ENCODE assay signal across 9 cellular contexts in the genomic region with DNA sequence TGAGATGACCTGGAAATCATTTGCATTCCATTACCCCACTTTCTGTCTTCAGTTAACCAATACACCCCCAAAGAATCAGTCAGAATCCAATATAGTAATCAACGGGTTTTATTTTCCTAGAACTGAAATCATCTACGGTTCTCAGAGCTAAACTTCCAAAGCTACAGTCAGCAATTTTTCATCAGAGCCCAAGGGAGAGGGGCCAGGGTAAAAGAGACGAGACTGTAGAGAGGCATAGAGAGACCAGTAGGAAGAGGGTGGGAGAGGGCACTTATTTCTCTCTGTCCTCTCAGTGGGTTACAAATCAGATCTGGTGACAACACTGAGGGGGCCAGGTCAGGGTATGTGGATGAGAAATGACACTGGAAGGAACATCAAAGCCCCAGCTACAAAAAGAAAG. TPM values are rescaled to one million over a fixed set of nuclear protein-coding genes. Genes with fewer than 3 reads are reported as not detected.
A peak's percentile ranks its signal among the peaks of the same experiment; 100 is the strongest.
DNase-seq lines count a peak whose midpoint lies in the region; ATAC-seq and TF ChIP-seq lines count a peak whose summit lies in the region.
"Had no signal": no experiment of that assay in that cellular context is flagged by ENCODE, and none has a peak within 500 bp of the region (broad histone marks: within the 10 kb centered on the region; RNA-seq: fewer than 3 reads in every experiment).

No MANE protein-coding gene starts in this region.

- no peaks in the 10 kb centered on the region for H3K9me3 ChIP-seq in WERI-Rb-1 (ENCODE audit: severe bottlenecking)
- H3K9me3 ChIP-seq in iPS-18a (ENCODE audit: control insufficient read depth, low read depth, low read length) = no peaks in the 10 kb centered on the region
- H3K9me3 ChIP-seq in subcutaneous abdominal adipose tissue (ENCODE audit: control insufficient read depth in 5 of 5, low read length in 5 of 5) = no peaks in the 10 kb centered on the region

- no peak for DNase-seq in activated CD4-positive, alpha-beta T cell treated with anti-CD3 and anti-CD28 coated beads, Interleukin-2, amount 10 ng/mL, durations not matched to agents 7 days and 5 days
- no peak for DNase-seq in activated CD4-positive, alpha-beta T cell treated with anti-CD3 and anti-CD28 coated beads for 48 hours
- DNase-seq in WERI-Rb-1 (no peak), DMS 273 treated with DMSO at 0.1 percent for 48 hours (lab: John Stamatoyannopoulos, UW) (no peak)
- DNase-seq: NCI-H2029 had no signal

- no peaks in the 10 kb centered on the region for H3K27me3 Mint-ChIP-seq in activated CD4-positive, alpha-beta T cell treated with anti-CD3 and anti-CD28 coated beads, Interleukin-2, amount 10 ng/mL, durations not matched to agents 7 days and 5 days

- H3K27ac Mint-ChIP-seq in activated CD4-positive, alpha-beta T cell treated with anti-CD3 and anti-CD28 coated beads, Interleukin-2, amount 10 ng/mL, durations not matched to agents 7 days and 5 days = peak overlapping the region; percentile 95

- H3K27ac ChIP-seq in WERI-Rb-1 = peak overlapping the region; percentile 65
- H3K27ac ChIP-seq in iPS-18a (ENCODE audit: low read length) = peak overlapping the region; percentile 69
- peak overlapping the region; percentile 89 for H3K27ac ChIP-seq in subcutaneous abdominal adipose tissue (ENCODE audit: low read depth, low read length)

- CTCF ChIA-PET in activated CD4-positive, alpha-beta T cell treated with anti-CD3 and anti-CD28 coated beads, Interleukin-2, amount 10 ng/mL, durations not matched to agents 7 days and 5 days (lab: Charles Lee) = interaction anchor here (1.0 to 5.6 kb wide), 5 partner anchors 8 to 25 kb away, joined by 3 to 63 read pairs (median 5); a partner anchor contains a TSS

- ATAC-seq in HG02852 (IDR thresholded peaks at IDR 0.05; ENCODE audit: unreplicated experiment) = no peak
- no peak for ATAC-seq in GM21737 (IDR thresholded peaks at IDR 0.05; ENCODE audit: unreplicated experiment)

- H3K4me1 ChIP-seq in iPS-18a (ENCODE audit: control insufficient read depth, low read depth, low read length) = peaks cover 26% of the 10 kb centered on the region
- H3K4me1 ChIP-seq in subcutaneous abdominal adipose tissue (ENCODE audit: control insufficient read depth in 5 of 5, insufficient read depth in 5 of 5, low read length in 5 of 5) = peaks cover 3 to 41% (median 35%) of the 10 kb centered on the region in 5 donors

- H3K36me3 ChIP-seq in WERI-Rb-1 (peaks cover 59% of the 10 kb centered on the region), iPS-18a (ENCODE audit: control insufficient read depth, low read depth, low read length) (peaks cover 26% of the 10 kb centered on the region), subcutaneous abdominal adipose tissue (ENCODE audit: control insufficient read depth in 5 of 5, insufficient read depth in 5 of 5, low read length in 5 of 5) (peaks cover 0 to 45% (median 39%) of the 10 kb centered on the region in 5 donors)

- no peaks in the 10 kb centered on the region for H3K27me3 ChIP-seq in WERI-Rb-1 (ENCODE audit: insufficient read depth, low read depth, severe bottlenecking)
- no peaks in the 10 kb centered on the region for H3K27me3 ChIP-seq in iPS-18a (ENCODE audit: control insufficient read depth, insufficient read depth, low read length)
- H3K27me3 ChIP-seq in subcutaneous abdominal adipose tissue (ENCODE audit: control insufficient read depth in 5 of 5, insufficient read depth in 4 of 5, low read length in 5 of 5) = no peaks in the 10 kb centered on the region

- H3K36me3 Mint-ChIP-seq in activated CD4-positive, alpha-beta T cell treated with anti-CD3 and anti-CD28 coated beads, Interleukin-2, amount 10 ng/mL, durations not matched to agents 7 days and 5 days (ENCODE audit: low read depth) = peaks cover 65% of the 10 kb centered on the region

- peaks cover 61% of the 10 kb centered on the region for H3K4me1 Mint-ChIP-seq in activated CD4-positive, alpha-beta T cell treated with anti-CD3 and anti-CD28 coated beads, Interleukin-2, amount 10 ng/mL, durations not matched to agents 7 days and 5 days

- no peak for TF ChIP-seq CTCF in WERI-Rb-1 (IDR thresholded peaks at IDR 0.05; ENCODE audit: low read depth, low read length)

- peak overlapping the region; percentile 39 for H3K9ac ChIP-seq in iPS-18a (ENCODE audit: low read length)
- H3K9ac ChIP-seq in subcutaneous abdominal adipose tissue (ENCODE audit: low read length in 5 of 5) = no peak overlapping the region

- H3K4me3 Mint-ChIP-seq in activated CD4-positive, alpha-beta T cell treated with anti-CD3 and anti-CD28 coated beads, Interleukin-2, amount 10 ng/mL, durations not matched to agents 7 days and 5 days = peak overlapping the region; percentile 97

- no peaks in the 10 kb centered on the region for H3K9me3 Mint-ChIP-seq in activated CD4-positive, alpha-beta T cell treated with anti-CD3 and anti-CD28 coated beads, Interleukin-2, amount 10 ng/mL, durations not matched to agents 7 days and 5 days

- POLR2A ChIA-PET in activated CD4-positive, alpha-beta T cell treated with anti-CD3 and anti-CD28 coated beads, Interleukin-2, amount 10 ng/mL, durations not matched to agents 7 days and 5 days (lab: Charles Lee) = interaction anchor here (1.1 to 1.6 kb wide), 3 partner anchors 9 to 14 kb away, joined by 3 to 7 read pairs (median 3); a partner anchor contains a TSS

- H3K4me3 ChIP-seq in WERI-Rb-1 (ENCODE audit: low read depth, low read length) (no peak overlapping the region), iPS-18a (ENCODE audit: low read length) (peak overlapping the region; percentile 48), subcutaneous abdominal adipose tissue (ENCODE audit: low read depth in 1 of 5, low read length in 5 of 5) (no peak overlapping the region)

RNA-seq across cellular contexts. Expression of a gene that starts 1.1 kb away (rescaled TPM):
- total RNA-seq in activated CD4-positive, alpha-beta T cell treated with anti-CD3 and anti-CD28 coated beads, Interleukin-2, amount 10 ng/mL, durations not matched to agents 7 days and 5 days = 10 to 100 TPM; 50.4 to 54.7 TPM

RNA-seq across cellular contexts. Expression of a gene that starts 9.5 kb away (rescaled TPM):
- 100 to 1,000 TPM; 288 to 301 TPM for total RNA-seq in activated CD4-positive, alpha-beta T cell treated with anti-CD3 and anti-CD28 coated beads, Interleukin-2, amount 10 ng/mL, durations not matched to agents 7 days and 5 days

RNA-seq across cellular contexts. Expression of a gene that starts 13.5 kb away (rescaled TPM):
- total RNA-seq in activated CD4-positive, alpha-beta T cell treated with anti-CD3 and anti-CD28 coated beads, Interleukin-2, amount 10 ng/mL, durations not matched to agents 7 days and 5 days = 10 to 100 TPM; 47.0 to 58.0 TPM

RNA-seq across cellular contexts. Expression of a gene that starts 13.7 kb away (rescaled TPM):
- 10 to 100 TPM; 26.2 to 29.7 TPM for total RNA-seq in activated CD4-positive, alpha-beta T cell treated with anti-CD3 and anti-CD28 coated beads, Interleukin-2, amount 10 ng/mL, durations not matched to agents 7 days and 5 days

RNA-seq across cellular contexts. Expression of a gene that starts 25.3 kb away (rescaled TPM):
- total RNA-seq in activated CD4-positive, alpha-beta T cell treated with anti-CD3 and anti-CD28 coated beads, Interleukin-2, amount 10 ng/mL, durations not matched to agents 7 days and 5 days = 10 to 100 TPM; 70.6 to 87.7 TPM
